In the genomic region with DNA sequence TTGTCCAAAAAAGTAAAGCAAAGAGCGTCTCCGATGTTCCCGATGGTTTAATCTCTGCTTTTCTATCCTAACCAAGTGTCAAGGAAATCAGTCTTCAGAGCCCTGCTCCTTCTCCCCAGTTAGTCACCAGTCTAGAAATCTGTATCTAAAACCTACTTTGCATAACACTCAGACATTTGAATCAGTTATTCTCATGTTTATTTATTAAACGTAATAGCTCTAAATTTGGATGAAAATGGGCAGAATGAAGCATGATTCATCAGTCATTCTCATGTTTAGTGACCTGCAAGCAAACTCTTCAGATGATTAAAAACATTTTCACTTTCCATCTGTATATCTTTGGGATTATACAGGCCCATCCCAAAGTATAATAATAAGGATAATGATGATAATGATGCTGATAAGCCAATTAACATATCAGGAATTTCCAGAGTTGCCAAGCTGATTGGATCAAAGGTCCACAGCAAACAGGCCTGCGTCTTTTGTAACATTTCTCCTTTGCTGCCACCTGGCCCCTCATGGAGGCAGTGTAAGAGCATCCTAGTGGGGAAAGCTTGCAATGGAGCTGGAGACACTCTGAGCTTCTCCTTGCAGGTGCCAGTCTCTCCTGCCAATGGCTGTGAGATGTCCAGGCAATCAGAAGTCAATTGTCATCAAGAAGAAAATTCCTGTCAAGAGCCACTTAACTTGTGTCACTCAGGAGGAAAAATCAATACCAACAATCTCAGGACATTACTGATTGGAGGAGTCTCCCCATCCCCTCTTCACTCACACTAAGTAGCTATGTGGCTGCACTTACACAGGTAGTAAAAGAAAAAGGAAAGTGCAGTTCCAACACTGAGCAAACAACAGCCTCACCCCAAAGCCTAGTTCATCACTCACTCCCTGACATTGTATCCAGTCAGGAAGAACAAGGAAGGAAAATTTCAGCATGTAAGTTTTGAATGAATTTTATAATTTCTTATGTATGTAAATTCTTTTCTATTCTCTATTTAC, we compare ENCODE assay signal across 11 cellular contexts.
DNase-seq lines count a peak whose midpoint lies in the region; ATAC-seq and TF ChIP-seq lines count a peak whose summit lies in the region.
"Had no signal": no experiment of that assay in that cellular context is flagged by ENCODE, and none has a peak within 500 bp of the region (broad histone marks: within the 10 kb centered on the region; RNA-seq: fewer than 3 reads in every experiment).

No MANE protein-coding gene starts in this region.

- H3K36me3 ChIP-seq in testis (ENCODE audit: low read depth, missing control alignments): no peaks in the 10 kb centered on the region
- H3K36me3 ChIP-seq in stomach: no peaks in the 10 kb centered on the region

- intact Hi-C loops in testis (cut with DNase I; ENCODE audit: low total_unique reads) (no loop called here), stomach (cut with DNase I; ENCODE audit: low total_unique reads) (no loop called here)

- H3K9me3 ChIP-seq in testis: no peaks in the 10 kb centered on the region
- H3K9me3 ChIP-seq in stomach: no peaks in the 10 kb centered on the region

- DNase-seq in D341Med (ENCODE audit: low spot score) (peak; percentile 57), NCI-H1105 (lab: John Stamatoyannopoulos, UW) (peak; percentile 62), epithelial cell of proximal tubule (ENCODE audit: low read depth) (no peak), SW 1271 (lab: John Stamatoyannopoulos, UW) (no peak), testis (no peak), stomach (no peak)
- no peak for DNase-seq in activated T-cell treated with anti-CD3 and anti-CD28 coated beads, Interleukin-2, amount 50 U/mL, for 24 hours
- DNase-seq: activated T-cell treated with anti-CD3 and anti-CD28 coated beads, Interleukin-2, amount 50 U/mL, for 1 hour; AML-193 had no signal

- peak; percentile 43 for ATAC-seq in GM19351 (IDR thresholded peaks at IDR 0.05; ENCODE audit: unreplicated experiment)
- ATAC-seq: Panc1 had no signal

- no peaks in the 10 kb centered on the region for H3K4me1 Mint-ChIP-seq in activated T-cell treated with anti-CD3 and anti-CD28 coated beads, Interleukin-2, amount 50 U/mL, for 24 hours (ENCODE audit: low read depth)

- no peak overlapping the region for H3K4me3 Mint-ChIP-seq in activated T-cell treated with anti-CD3 and anti-CD28 coated beads, Interleukin-2, amount 50 U/mL, for 24 hours

- H3K27me3 Mint-ChIP-seq in activated T-cell treated with anti-CD3 and anti-CD28 coated beads, Interleukin-2, amount 50 U/mL, for 24 hours: peaks cover 2% of the 10 kb centered on the region

- no peak overlapping the region for H3K27ac ChIP-seq in testis
- H3K27ac ChIP-seq in stomach: no peak overlapping the region

- H3K27me3 ChIP-seq in testis (no peaks in the 10 kb centered on the region), stomach (no peaks in the 10 kb centered on the region)

- no peaks in the 10 kb centered on the region for H3K36me3 Mint-ChIP-seq in activated T-cell treated with anti-CD3 and anti-CD28 coated beads, Interleukin-2, amount 50 U/mL, for 24 hours (ENCODE audit: low read depth)

- H3K4me3 ChIP-seq in epithelial cell of proximal tubule (ENCODE audit: low read depth, low read length) (no peak overlapping the region), testis (no peak overlapping the region), stomach (no peak overlapping the region)

- H3K9me3 Mint-ChIP-seq in activated T-cell treated with anti-CD3 and anti-CD28 coated beads, Interleukin-2, amount 50 U/mL, for 24 hours: no peaks in the 10 kb centered on the region

- TF ChIP-seq EP300 in stomach (IDR thresholded peaks at IDR 0.05): no peak

- 77 to 79% methylated on average over 5 of the region's 5 CpGs for WGBS in testis, 2 donors
- WGBS in stomach, 5 donors: 40 to 59% (median 49%) methylated on average over 5 of the region's 5 CpGs

- TF ChIP-seq POLR2A in testis (IDR thresholded peaks at IDR 0.05) (no peak), stomach (IDR thresholded peaks at IDR 0.05) (no peak)

- peak; percentile 14 for TF ChIP-seq CTCF in epithelial cell of proximal tubule (conservative IDR thresholded peaks at IDR 0.05; ENCODE audit: low read depth, low read length)
- TF ChIP-seq CTCF in testis (IDR thresholded peaks at IDR 0.05): no peak
- TF ChIP-seq CTCF in stomach (IDR thresholded peaks at IDR 0.05): no peak

- no peak overlapping the region for H3K27ac Mint-ChIP-seq in activated T-cell treated with anti-CD3 and anti-CD28 coated beads, Interleukin-2, amount 50 U/mL, for 24 hours

- H3K4me1 ChIP-seq in testis (no peaks in the 10 kb centered on the region), stomach (no peaks in the 10 kb centered on the region)

Comparison
In these comparisons a context has a peak if more than half of its experiments do, and no peak if none do; other contexts are left out.
1. DNase-seq: peak in D341Med (single experiment) and NCI-H1105 (single experiment); none in epithelial cell of proximal tubule (single experiment), SW 1271 (0 of 2), testis (single experiment), stomach (single experiment) and activated T-cell treated with anti-CD3 and anti-CD28 coated beads, Interleukin-2, amount 50 U/mL, for 24 hours (single experiment).